1 cellular context compared by ENCODE assay signal in genomic region chr7:969403-969802, GRCh38.
TF ChIP-seq lines count a peak whose summit lies in the region.

No MANE protein-coding gene starts in this region.

TF ChIP-seq in K562, 482 proteins besides CTCF, POLR2A, EP300 and RAD21:
- TF ChIP-seq EP400 (IDR thresholded peaks at IDR 0.05), result no peak
- peak; percentile 35; the same call in 1 of the 2 replicates for TF ChIP-seq RBFOX2 (IDR thresholded peaks at IDR 0.05; ENCODE audit: low read depth, low read length)
- peak; percentile 52; the same call in 1 of the 2 replicates for TF ChIP-seq POLR2G (IDR thresholded peaks at IDR 0.05; ENCODE audit: low read depth, low read length)
